19 cellular contexts compared by ENCODE assay signal in the genomic region with DNA sequence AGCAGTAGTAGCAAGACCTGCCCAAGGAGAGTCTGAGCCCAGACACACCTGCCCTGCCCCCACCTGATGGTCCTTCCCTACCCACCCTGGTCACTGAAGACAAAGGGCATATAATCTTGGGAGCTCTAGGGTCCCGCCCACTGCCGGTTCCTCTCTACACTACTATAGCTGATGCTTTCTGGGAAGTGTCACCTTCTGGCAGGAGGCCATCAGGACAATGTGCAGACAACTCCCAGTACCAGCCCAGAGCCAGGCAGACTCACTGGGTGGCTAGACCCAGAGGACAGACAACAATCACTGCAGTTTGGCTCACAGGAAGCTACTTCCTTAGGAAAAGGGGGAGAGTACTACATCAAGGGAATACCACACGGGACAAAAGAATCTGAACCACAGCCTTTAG.
DNase-seq lines count a peak whose midpoint lies in the region; ATAC-seq and TF ChIP-seq lines count a peak whose summit lies in the region.
"Had no signal": no experiment of that assay in that cellular context is flagged by ENCODE, and none has a peak within 500 bp of the region (broad histone marks: within the 10 kb centered on the region; RNA-seq: fewer than 3 reads in every experiment).

No MANE protein-coding gene starts in this region.

- TF ChIP-seq CTCF in BE2C (IDR thresholded peaks at IDR 0.05; ENCODE audit: low read depth, low read length) (no peak), prostate gland (IDR thresholded peaks at IDR 0.05) (no peak)

- 87% methylated on average over 3 of the region's 3 CpGs for WGBS in prostate gland

- H3K4me1 ChIP-seq in BE2C = no peaks in the 10 kb centered on the region
- peaks cover 6% of the 10 kb centered on the region; the same call in 1 of the 2 replicates for H3K4me1 ChIP-seq in HUES6 (ENCODE audit: control insufficient read depth, insufficient read depth, low read length)
- H3K4me1 ChIP-seq in prostate gland (replicated peaks) = no peaks in the 10 kb centered on the region

- no peak for TF ChIP-seq POLR2A in prostate gland (IDR thresholded peaks at IDR 0.05)

- H3K36me3 ChIP-seq in BE2C (no peaks in the 10 kb centered on the region), HUES6 (ENCODE audit: control insufficient read depth, insufficient read depth, low read length) (no peaks in the 10 kb centered on the region), prostate gland (no peaks in the 10 kb centered on the region)

- DNase-seq in BE2C (peak; percentile 17), dermis blood vessel endothelial cell (peak; percentile 42), left colon (peak; percentile 55 to 66), KBM-7 (no peak), NCI-H146 (lab: John Stamatoyannopoulos, UW) (no peak), prostate gland (ENCODE audit: low spot score) (no peak), NCI-H1092 treated with DMSO at 0.1 percent for 48 hours (lab: John Stamatoyannopoulos, UW) (no peak)
- DNase-seq: Caco-2; CD4-positive, alpha-beta T cell; DMS153; GF-D8; Kasumi-1; NCI-H1105; NCI-H1694 treated with DMSO at 0.1 percent for 48 hours; NCI-H2107; NCI-H510A; NCI-H82 had no signal

- no peaks in the 10 kb centered on the region for H3K9me3 ChIP-seq in BE2C
- H3K9me3 ChIP-seq in HUES6 (ENCODE audit: control insufficient read depth, insufficient read depth, low read depth, low read length) = peaks cover 9% of the 10 kb centered on the region; the same call in 1 of the 2 replicates
- H3K9me3 ChIP-seq in prostate gland = no peaks in the 10 kb centered on the region
- H3K9me3 ChIP-seq: Caco-2 had no signal

- H3K4me3 ChIP-seq in BE2C (ENCODE audit: low read depth, low read length) = no peak overlapping the region
- no peak overlapping the region for H3K4me3 ChIP-seq in HUES6 (ENCODE audit: low read depth, low read length)
- H3K4me3 ChIP-seq in prostate gland = no peak overlapping the region

- H3K27ac ChIP-seq in HUES6 (ENCODE audit: low read depth, low read length) (peak overlapping the region; percentile 0; the same call in 1 of the 2 replicates), prostate gland (no peak overlapping the region)
- H3K27ac ChIP-seq: RWPE1 had no signal

- no peak overlapping the region for H3K9ac ChIP-seq in HUES6 (ENCODE audit: low read length)

- ATAC-seq in left colon = peak; percentile 99

- H3K27me3 ChIP-seq in BE2C (no peaks in the 10 kb centered on the region), HUES6 (ENCODE audit: control insufficient read depth, insufficient read depth, low read length) (no peaks in the 10 kb centered on the region), prostate gland (replicated peaks; ENCODE audit: insufficient read depth) (no peaks in the 10 kb centered on the region)

- in situ Hi-C loops in KBM-7 (cut with MboI; ENCODE audit: low pct_unique_long_range_greater_than_20kb, low sequenced_read_pairs) = no loop called here

- intact Hi-C loops in left colon (cut with DNase I, micrococcal nuclease) = no loop called here
- intact Hi-C loops in prostate gland (cut with DNase I) = no loop called here

Comparison
In these comparisons a context has a peak if more than half of its experiments do, and no peak if none do; other contexts are left out.
1. DNase-seq: peak in BE2C (single experiment), dermis blood vessel endothelial cell (single experiment) and left colon (2 of 2); none in KBM-7 (single experiment), NCI-H146 (single experiment), prostate gland (single experiment) and NCI-H1092 treated with DMSO at 0.1 percent for 48 hours (single experiment).